8 cellular contexts compared by ENCODE assay signal in genomic region chr4:25312496-25313193, GRCh38. TPM values are rescaled to one million over a fixed set of nuclear protein-coding genes. Genes with fewer than 3 reads are reported as not detected.
DNase-seq lines count a peak whose midpoint lies in the region; ATAC-seq, FAIRE-seq and TF ChIP-seq lines count a peak whose summit lies in the region.

ZCCHC4 (plus strand) TSS chr4:25312774; CDS start chr4:25312810, 36 bp downstream.

- intact Hi-C loops in head of caudate nucleus (cut with DNase I) (loop anchor here (5.0 kb wide), 2 partner anchors 80 to 150 kb away; partner anchors contain the start of genes PI4K2B and SEPSECS), pancreas (cut with DNase I) (no loop called here), tibial artery (cut with DNase I; ENCODE audit: low total_unique reads) (loop anchor here (5.0 kb wide), 1 partner anchor 80 kb away; the partner anchor contains the start of gene PI4K2B)

- H3K27ac Mint-ChIP-seq in activated naive CD4-positive, alpha-beta T cell treated with anti-CD3 and anti-CD28 coated beads, Interleukin-2, amount 50 U/mL, for 24 hours: peak within 1 kb of the TSS; percentile 98

- DNase-seq in NCI-H1092 (lab: John Stamatoyannopoulos, UW) (peak; percentile 84), head of caudate nucleus (peak; percentile 87 to 97 (median 93)), pancreas (peak; percentile 78 to 97 (median 93)), tibial artery (peak; percentile 90 to 94)

- no peaks in the 10 kb centered on the region for H3K27me3 Mint-ChIP-seq in activated naive CD4-positive, alpha-beta T cell treated with anti-CD3 and anti-CD28 coated beads, Interleukin-2, amount 50 U/mL, for 24 hours

- H3K27me3 ChIP-seq in pancreas (no peaks in the 10 kb centered on the region), tibial artery (no peaks in the 10 kb centered on the region)

- H3K9me3 ChIP-seq in pancreas: no peaks in the 10 kb centered on the region
- no peaks in the 10 kb centered on the region for H3K9me3 ChIP-seq in tibial artery

- peak within 1 kb of the TSS; percentile 99 for H3K4me3 Mint-ChIP-seq in activated naive CD4-positive, alpha-beta T cell treated with anti-CD3 and anti-CD28 coated beads, Interleukin-2, amount 50 U/mL, for 24 hours

- ATAC-seq in HG02610 (IDR thresholded peaks at IDR 0.05; ENCODE audit: unreplicated experiment): peak; percentile 86
- ATAC-seq in SK-N-SH treated with all-trans-retinoic acid at 6 μM for 48 hours: peak; percentile 97
- ATAC-seq in pancreas: peak; percentile 98 to 100 (median 100)

- no peaks in the 10 kb centered on the region for H3K36me3 ChIP-seq in pancreas
- H3K36me3 ChIP-seq in tibial artery: peaks cover 0 to 14% (median 6%) of the 10 kb centered on the region in 3 donors

- H3K36me3 Mint-ChIP-seq in activated naive CD4-positive, alpha-beta T cell treated with anti-CD3 and anti-CD28 coated beads, Interleukin-2, amount 50 U/mL, for 24 hours: peaks cover 6% of the 10 kb centered on the region

- peak within 1 kb of the TSS; percentile 25 to 72 (median 48) for H3K27ac ChIP-seq in pancreas
- H3K27ac ChIP-seq in tibial artery: peak within 1 kb of the TSS; percentile 67

- H3K4me3 ChIP-seq in pancreas (peak within 1 kb of the TSS; percentile 38 to 69 (median 62)), tibial artery (peak within 1 kb of the TSS; percentile 60 to 83)

- H3K4me1 ChIP-seq in pancreas (peaks cover 0 to 7% (median 4%) of the 10 kb centered on the region in 3 donors), tibial artery (peaks cover 0 to 10% (median 9%) of the 10 kb centered on the region in 4 donors)

- TF ChIP-seq CTCF in GM12801 (IDR thresholded peaks at IDR 0.05; ENCODE audit: extremely low read depth, insufficient read length): peak; percentile 2
- peak; percentile 98 to 99 (median 99) for TF ChIP-seq CTCF in pancreas (IDR thresholded peaks at IDR 0.05)
- peak; percentile 91 to 98 for TF ChIP-seq CTCF in tibial artery (IDR thresholded peaks at IDR 0.05)

- 0 to 1% methylated on average over 40 of the region's 40 CpGs for WGBS in pancreas, 2 donors

- H3K9me3 Mint-ChIP-seq in activated naive CD4-positive, alpha-beta T cell treated with anti-CD3 and anti-CD28 coated beads, Interleukin-2, amount 50 U/mL, for 24 hours: no peaks in the 10 kb centered on the region

- peaks cover 28% of the 10 kb centered on the region for H3K4me1 Mint-ChIP-seq in activated naive CD4-positive, alpha-beta T cell treated with anti-CD3 and anti-CD28 coated beads, Interleukin-2, amount 50 U/mL, for 24 hours

- FAIRE-seq in pancreas (lab: Jason Lieb, UNC): peak; percentile 20

TF ChIP-seq in SK-N-SH treated with all-trans-retinoic acid at 6 μM for 48 hours, 23 proteins besides CTCF, POLR2A, EP300 and RAD21:
- TF ChIP-seq ISL1 (CRISPR knock-in tag; IDR thresholded peaks at IDR 0.05) (no peak), ZFP3 (CRISPR knock-in tag; IDR thresholded peaks at IDR 0.05) (0 out of 2 replicates have a peak, but pooled peaks have one; percentile 74), TCF4 (CRISPR knock-in tag; IDR thresholded peaks at IDR 0.05; ENCODE audit: borderline replicate concordance) (no peak), TSHZ2 (CRISPR knock-in tag; IDR thresholded peaks at IDR 0.05) (peak; percentile 92), SNAI2 (CRISPR knock-in tag; IDR thresholded peaks at IDR 0.05) (peak; percentile 77; the same call in 1 of the 2 replicates), PATZ1 (CRISPR knock-in tag; IDR thresholded peaks at IDR 0.05; ENCODE audit: borderline replicate concordance) (0 out of 2 replicates have a peak, but pooled peaks have one; percentile 20), CREB5 (CRISPR knock-in tag; IDR thresholded peaks at IDR 0.05; ENCODE audit: low read depth) (no peak), ZFP30 (CRISPR knock-in tag; IDR thresholded peaks at IDR 0.05) (no peak), CSRNP3 (CRISPR knock-in tag; IDR thresholded peaks at IDR 0.05) (no peak), TOX (CRISPR knock-in tag; IDR thresholded peaks at IDR 0.05; ENCODE audit: borderline replicate concordance) (no peak), CSDC2 (CRISPR knock-in tag; IDR thresholded peaks at IDR 0.05) (peak; percentile 92), PPARA (CRISPR knock-in tag; IDR thresholded peaks at IDR 0.05; ENCODE audit: borderline replicate concordance) (no peak)

RNA-seq across cellular contexts. Expression of gene ZCCHC4, which starts in this region (rescaled TPM):
- 1 to 10 TPM; 2.2 to 6.6 (median 3.3) TPM for total RNA-seq in pancreas
- polyA plus RNA-seq in pancreas: 1 to 10 TPM; 3.2 to 4.3 TPM

Comparison
In these comparisons a context has a peak if more than half of its experiments do, and no peak if none do; other contexts are left out.
1. Peak in every context shown above with its lines: DNase-seq, ATAC-seq, H3K4me3 ChIP-seq and H3K27ac ChIP-seq.
2. CTCF ChIP-seq: peak in every context shown above with its lines; median percentile 99 in pancreas; 94 in tibial artery; 2 in GM12801.
3. intact Hi-C loops: an anchor here in head of caudate nucleus (5.0 kb wide) and tibial artery (5.0 kb wide); none called in pancreas.